8 cellular contexts compared by ENCODE assay signal in the genomic region with DNA sequence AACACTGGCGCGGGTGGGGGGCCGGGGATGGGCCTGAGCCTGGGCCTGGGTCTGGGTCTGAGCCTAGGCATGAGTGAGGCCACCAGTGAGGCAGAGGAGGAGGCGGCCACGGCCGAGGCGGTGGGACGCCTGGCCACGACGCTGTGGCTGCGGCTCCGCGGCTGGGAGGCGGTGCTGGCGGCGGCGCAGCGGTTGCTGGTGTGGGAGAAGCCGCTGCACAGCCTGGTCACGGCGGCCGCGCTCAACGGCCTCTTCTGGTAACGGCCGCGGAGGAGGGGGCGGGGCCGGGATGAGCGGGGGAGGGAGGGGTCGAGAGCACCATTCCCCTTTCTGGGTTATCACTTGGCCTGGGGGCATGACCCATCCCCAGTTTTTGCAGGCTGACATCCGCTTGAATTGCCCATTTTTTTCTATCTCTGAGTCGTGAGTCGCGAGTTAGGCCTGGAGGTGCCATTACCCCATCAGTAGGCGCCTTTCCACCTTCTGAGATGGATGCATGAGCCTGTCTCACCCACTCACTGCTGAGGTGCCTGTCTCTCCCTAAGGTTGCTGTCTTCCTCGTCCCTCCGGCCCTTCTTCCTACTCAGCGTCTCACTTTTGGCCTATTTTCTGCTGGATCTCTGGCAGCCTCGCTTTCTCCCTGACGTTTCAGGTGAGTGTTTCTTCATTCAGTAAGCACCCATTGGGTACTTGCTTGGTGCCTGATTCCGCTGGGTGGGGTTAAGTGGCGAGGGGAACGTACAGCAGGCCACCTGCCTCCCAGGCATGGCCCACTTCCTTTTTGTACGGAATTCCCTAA. TPM values are rescaled to one million over a fixed set of nuclear protein-coding genes. Genes with fewer than 3 reads are reported as not detected.
DNase-seq lines count a peak whose midpoint lies in the region; ATAC-seq and TF ChIP-seq lines count a peak whose summit lies in the region.

No MANE protein-coding gene starts in this region.

- peak; percentile 5 for ATAC-seq in activated CD8-positive, alpha-beta memory T cell treated with anti-CD3 and anti-CD28 coated beads, Interleukin-2, amount 10 ng/mL, durations not matched to agents 7 days and 5 days
- ATAC-seq in HG02981 (IDR thresholded peaks at IDR 0.05; ENCODE audit: unreplicated experiment) (peak; percentile 6), right cardiac atrium (peak; percentile 4 to 7)

- peak overlapping the region; percentile 79 for H3K4me3 Mint-ChIP-seq in activated CD8-positive, alpha-beta memory T cell treated with anti-CD3 and anti-CD28 coated beads, Interleukin-2, amount 10 ng/mL, durations not matched to agents 7 days and 5 days

- H3K4me1 ChIP-seq in Peyer's patch (peaks cover 3 to 38% (median 6%) of the 10 kb centered on the region in 4 donors), adrenal gland (replicated peaks in 1 of 2) (peaks cover 20 to 21% of the 10 kb centered on the region in 2 donors), right cardiac atrium (ENCODE audit: control insufficient read depth, insufficient read depth, low read length) (peaks cover 2% of the 10 kb centered on the region)

- no peaks in the 10 kb centered on the region for H3K27me3 ChIP-seq in Peyer's patch
- no peaks in the 10 kb centered on the region for H3K27me3 ChIP-seq in adrenal gland
- H3K27me3 ChIP-seq in right cardiac atrium (ENCODE audit: control insufficient read depth, insufficient read depth), result no peaks in the 10 kb centered on the region

- H3K27ac ChIP-seq in Peyer's patch (peak overlapping the region; percentile 93 to 96 (median 95)), adrenal gland (peak overlapping the region; percentile 97 to 100 (median 99)), right cardiac atrium (ENCODE audit: low read length) (peak overlapping the region; percentile 73)

- TF ChIP-seq CTCF in Peyer's patch (IDR thresholded peaks at IDR 0.05) (no peak), adrenal gland (IDR thresholded peaks at IDR 0.05) (no peak)

- H3K4me1 Mint-ChIP-seq in activated CD8-positive, alpha-beta memory T cell treated with anti-CD3 and anti-CD28 coated beads, Interleukin-2, amount 10 ng/mL, durations not matched to agents 7 days and 5 days, result peaks cover 73% of the 10 kb centered on the region

- H3K9me3 ChIP-seq in Peyer's patch, result no peaks in the 10 kb centered on the region
- H3K9me3 ChIP-seq in adrenal gland (replicated peaks in 1 of 3), result no peaks in the 10 kb centered on the region
- H3K9me3 ChIP-seq in right cardiac atrium (ENCODE audit: control insufficient read depth, low read length), result no peaks in the 10 kb centered on the region

- H3K27ac Mint-ChIP-seq in activated CD8-positive, alpha-beta memory T cell treated with anti-CD3 and anti-CD28 coated beads, Interleukin-2, amount 10 ng/mL, durations not matched to agents 7 days and 5 days, result peak overlapping the region; percentile 78

- DNase-seq in activated CD8-positive, alpha-beta memory T cell treated with anti-CD3 and anti-CD28 coated beads, Interleukin-2, amount 10 ng/mL, durations not matched to agents 7 days and 5 days, result peak; percentile 63
- no peak for DNase-seq in activated CD8-positive, alpha-beta memory T cell treated with anti-CD3 and anti-CD28 coated beads for 24 hours
- DNase-seq in Peyer's patch (peak in 2 of 3 donors; percentile 70 to 75), adrenal gland (peak; percentile 60 to 74 (median 64)), right cardiac atrium (peak; percentile 60 to 88 (median 85)), retina (peak; percentile 65), cortex of kidney (lab: John Stamatoyannopoulos, UW) (no peak)

- no peak for TF ChIP-seq POLR2A in Peyer's patch (IDR thresholded peaks at IDR 0.05)
- TF ChIP-seq POLR2A in adrenal gland (IDR thresholded peaks at IDR 0.05), result no peak

- WGBS in adrenal gland, 4 donors, result 2 to 11% (median 5%) methylated on average over 12 to 45 of the region's 45 CpGs
- 3% methylated on average over 45 of the region's 45 CpGs for WGBS in right cardiac atrium

- peak overlapping the region; percentile 70 to 100 (median 74) for H3K4me3 ChIP-seq in Peyer's patch
- H3K4me3 ChIP-seq in adrenal gland, result peak overlapping the region; percentile 47 to 100 (median 68)
- H3K4me3 ChIP-seq in right cardiac atrium (ENCODE audit: low read length), result peak overlapping the region; percentile 72

- H3K36me3 Mint-ChIP-seq in activated CD8-positive, alpha-beta memory T cell treated with anti-CD3 and anti-CD28 coated beads, Interleukin-2, amount 10 ng/mL, durations not matched to agents 7 days and 5 days, result peaks cover 45% of the 10 kb centered on the region

- intact Hi-C loops in adrenal gland (cut with DNase I) (no loop called here), right cardiac atrium (cut with DNase I) (loop anchor here in 1 of 4 donors (5.0 kb wide), 1 partner anchor 34 kb away; no protein-coding TSS in a partner anchor)

- no peaks in the 10 kb centered on the region for H3K27me3 Mint-ChIP-seq in activated CD8-positive, alpha-beta memory T cell treated with anti-CD3 and anti-CD28 coated beads, Interleukin-2, amount 10 ng/mL, durations not matched to agents 7 days and 5 days

- H3K36me3 ChIP-seq in Peyer's patch (peaks cover 0 to 59% (median 0%) of the 10 kb centered on the region in 3 donors), adrenal gland (replicated peaks in 1 of 2) (peaks cover 0 to 58% of the 10 kb centered on the region in 2 donors)

- no peaks in the 10 kb centered on the region for H3K9me3 Mint-ChIP-seq in activated CD8-positive, alpha-beta memory T cell treated with anti-CD3 and anti-CD28 coated beads, Interleukin-2, amount 10 ng/mL, durations not matched to agents 7 days and 5 days (ENCODE audit: low read depth)

- CTCF ChIA-PET in activated CD8-positive, alpha-beta memory T cell treated with anti-CD3 and anti-CD28 coated beads, Interleukin-2, amount 10 ng/mL, durations not matched to agents 7 days and 5 days (lab: Charles Lee), result interaction anchor here (1.3 to 3.7 kb wide), 4 partner anchors 15 to 116 kb away, joined by 5 to 16 read pairs (median 6); no protein-coding TSS in a partner anchor

RNA-seq across cellular contexts. Expression of gene RETREG2, which starts 0.5 kb away (rescaled TPM):
- 100 to 1,000 TPM in 1 of 2 experiments, 10 to 100 TPM in 1; 95.8 to 110 TPM for total RNA-seq in activated CD8-positive, alpha-beta memory T cell treated with anti-CD3 and anti-CD28 coated beads, Interleukin-2, amount 10 ng/mL, durations not matched to agents 7 days and 5 days
- total RNA-seq in Peyer's patch (10 to 100 TPM; 44.6 to 80.3 (median 76.2) TPM), adrenal gland (100 to 1,000 TPM in 5 of 8 donors, 10 to 100 TPM in 3; 69.8 to 159 (median 117) TPM), right cardiac atrium (10 to 100 TPM; 35.2 to 47.3 (median 40.2) TPM)
- polyA plus RNA-seq in adrenal gland (10 to 100 TPM; 30.1 to 63.3 (median 47.6) TPM), right cardiac atrium (22.0 TPM)

RNA-seq across cellular contexts. Expression of gene CNPPD1, which starts 1.9 kb away (rescaled TPM):
- 10 to 100 TPM; 66.9 to 72.0 TPM for total RNA-seq in activated CD8-positive, alpha-beta memory T cell treated with anti-CD3 and anti-CD28 coated beads, Interleukin-2, amount 10 ng/mL, durations not matched to agents 7 days and 5 days
- total RNA-seq in Peyer's patch, result 10 to 100 TPM; 14.0 to 94.0 (median 77.4) TPM
- 100 to 1,000 TPM in 6 of 8 donors, 10 to 100 TPM in 2; 89.7 to 137 (median 111) TPM for total RNA-seq in adrenal gland
- 10 to 100 TPM; 46.9 to 62.7 (median 61.0) TPM for polyA plus RNA-seq in adrenal gland
- total RNA-seq in right cardiac atrium, result 10 to 100 TPM; 40.0 to 53.1 (median 48.5) TPM
- polyA plus RNA-seq in right cardiac atrium, result 41.8 TPM

RNA-seq across cellular contexts. Expression of gene SLC23A3, which starts 8.7 kb away (rescaled TPM):
- total RNA-seq in activated CD8-positive, alpha-beta memory T cell treated with anti-CD3 and anti-CD28 coated beads, Interleukin-2, amount 10 ng/mL, durations not matched to agents 7 days and 5 days, result 1 to 10 TPM; 2.6 to 3.2 TPM
- total RNA-seq in Peyer's patch (100 to 1,000 TPM in 1 of 4 donors, 10 to 100 TPM in 2, 1 to 10 TPM in 1; 5.0 to 111 (median 62.8) TPM), adrenal gland (1 to 10 TPM in 2 of 8 donors, under 1 TPM in 4, not detected in 2; 0.14 to 2.9 (median 0.70) TPM), right cardiac atrium (under 1 TPM; 0.56 to 0.95 (median 0.57) TPM)
- polyA plus RNA-seq in adrenal gland (1 to 10 TPM in 1 of 3 donors, under 1 TPM in 2; 0.11 to 4.3 (median 0.84) TPM), right cardiac atrium (0.59 TPM)

RNA-seq across cellular contexts. Expression of gene NHEJ1, which starts 18.0 kb away (rescaled TPM):
- 10 to 100 TPM; 14.4 to 19.4 TPM for total RNA-seq in activated CD8-positive, alpha-beta memory T cell treated with anti-CD3 and anti-CD28 coated beads, Interleukin-2, amount 10 ng/mL, durations not matched to agents 7 days and 5 days
- 10 to 100 TPM; 28.1 to 91.6 (median 67.2) TPM for total RNA-seq in Peyer's patch
- 10 to 100 TPM; 11.9 to 22.9 (median 18.2) TPM for total RNA-seq in adrenal gland
- 10 to 100 TPM in 1 of 3 donors, 1 to 10 TPM in 2; 5.7 to 26.0 (median 7.1) TPM for polyA plus RNA-seq in adrenal gland
- 1 to 10 TPM; 5.4 to 9.4 (median 9.2) TPM for total RNA-seq in right cardiac atrium
- polyA plus RNA-seq in right cardiac atrium, result 5.6 TPM

RNA-seq across cellular contexts. Expression of gene ZFAND2B, which starts 28.0 kb away (rescaled TPM):
- 10 to 100 TPM; 60.2 to 60.6 TPM for total RNA-seq in activated CD8-positive, alpha-beta memory T cell treated with anti-CD3 and anti-CD28 coated beads, Interleukin-2, amount 10 ng/mL, durations not matched to agents 7 days and 5 days
- total RNA-seq in Peyer's patch, result 100 to 1,000 TPM in 3 of 4 donors, 10 to 100 TPM in 1; 43.7 to 129 (median 112) TPM
- total RNA-seq in adrenal gland, result 100 to 1,000 TPM in 1 of 8 donors, 10 to 100 TPM in 7; 29.8 to 156 (median 34.9) TPM
- polyA plus RNA-seq in adrenal gland, result 10 to 100 TPM; 24.7 to 85.5 (median 48.3) TPM
- total RNA-seq in right cardiac atrium, result 10 to 100 TPM; 21.8 to 28.9 (median 22.8) TPM
- polyA plus RNA-seq in right cardiac atrium, result 23.9 TPM

Comparison
In these comparisons a context has a peak if more than half of its experiments do, and no peak if none do; other contexts are left out.
1. DNase-seq: peak in activated CD8-positive, alpha-beta memory T cell treated with anti-CD3 and anti-CD28 coated beads, Interleukin-2, amount 10 ng/mL, durations not matched to agents 7 days and 5 days (single experiment), Peyer's patch (2 of 3), adrenal gland (7 of 7), right cardiac atrium (3 of 3) and retina (single experiment); none in activated CD8-positive, alpha-beta memory T cell treated with anti-CD3 and anti-CD28 coated beads for 24 hours (single experiment) and cortex of kidney (single experiment).
2. Peak in every context shown above with its lines, with median percentiles within 50 percentile points of each other: ATAC-seq, H3K27ac ChIP-seq and H3K4me3 ChIP-seq.